In the genomic region with DNA sequence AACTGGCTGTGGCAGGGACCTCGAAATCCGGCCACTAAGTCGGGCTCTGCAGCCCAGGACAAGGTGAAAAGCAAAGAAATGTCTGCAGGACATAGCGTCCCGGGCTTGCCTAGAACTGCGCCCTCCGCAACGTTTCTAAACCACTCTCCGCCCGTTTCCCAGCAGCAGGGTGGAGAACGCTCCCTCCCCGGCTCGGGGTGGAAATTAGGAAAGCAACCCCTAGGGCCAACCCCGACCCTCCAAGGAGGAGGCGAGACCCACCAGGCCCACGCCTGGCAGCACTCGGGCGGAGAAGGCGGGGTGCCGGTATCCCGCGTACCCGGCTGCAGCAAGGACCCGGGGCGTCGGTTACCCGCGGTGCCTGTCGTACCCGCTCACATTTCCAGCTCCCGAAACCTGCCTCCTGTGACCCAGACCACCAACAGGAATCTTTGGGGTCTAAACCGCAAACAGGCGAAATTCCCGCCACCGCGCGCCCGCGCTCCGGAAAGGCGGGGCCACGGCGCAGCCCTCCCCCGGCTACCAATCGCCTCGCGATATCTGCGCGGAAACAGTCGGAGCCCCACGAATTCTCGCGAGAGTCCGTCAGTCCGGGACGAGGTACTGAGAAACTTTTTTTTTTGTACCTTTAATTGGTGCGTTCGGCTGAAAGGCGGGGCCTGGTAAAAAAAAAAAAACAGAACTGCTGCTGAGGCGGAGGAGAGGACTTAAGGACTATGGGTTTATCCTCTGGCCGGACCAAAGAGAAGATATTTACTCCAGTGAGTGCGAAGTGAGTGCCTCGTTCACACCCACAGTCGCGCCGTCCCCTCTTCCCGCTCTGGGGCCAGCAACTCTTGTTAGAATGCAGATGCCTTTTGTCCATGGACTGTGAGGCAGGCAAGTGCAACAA, we compare ENCODE assay signal across 8 cellular contexts. TPM values are rescaled to one million over a fixed set of nuclear protein-coding genes. Genes with fewer than 3 reads are reported as not detected.
DNase-seq lines count a peak whose midpoint lies in the region; ATAC-seq and TF ChIP-seq lines count a peak whose summit lies in the region.

A gene with protein sequence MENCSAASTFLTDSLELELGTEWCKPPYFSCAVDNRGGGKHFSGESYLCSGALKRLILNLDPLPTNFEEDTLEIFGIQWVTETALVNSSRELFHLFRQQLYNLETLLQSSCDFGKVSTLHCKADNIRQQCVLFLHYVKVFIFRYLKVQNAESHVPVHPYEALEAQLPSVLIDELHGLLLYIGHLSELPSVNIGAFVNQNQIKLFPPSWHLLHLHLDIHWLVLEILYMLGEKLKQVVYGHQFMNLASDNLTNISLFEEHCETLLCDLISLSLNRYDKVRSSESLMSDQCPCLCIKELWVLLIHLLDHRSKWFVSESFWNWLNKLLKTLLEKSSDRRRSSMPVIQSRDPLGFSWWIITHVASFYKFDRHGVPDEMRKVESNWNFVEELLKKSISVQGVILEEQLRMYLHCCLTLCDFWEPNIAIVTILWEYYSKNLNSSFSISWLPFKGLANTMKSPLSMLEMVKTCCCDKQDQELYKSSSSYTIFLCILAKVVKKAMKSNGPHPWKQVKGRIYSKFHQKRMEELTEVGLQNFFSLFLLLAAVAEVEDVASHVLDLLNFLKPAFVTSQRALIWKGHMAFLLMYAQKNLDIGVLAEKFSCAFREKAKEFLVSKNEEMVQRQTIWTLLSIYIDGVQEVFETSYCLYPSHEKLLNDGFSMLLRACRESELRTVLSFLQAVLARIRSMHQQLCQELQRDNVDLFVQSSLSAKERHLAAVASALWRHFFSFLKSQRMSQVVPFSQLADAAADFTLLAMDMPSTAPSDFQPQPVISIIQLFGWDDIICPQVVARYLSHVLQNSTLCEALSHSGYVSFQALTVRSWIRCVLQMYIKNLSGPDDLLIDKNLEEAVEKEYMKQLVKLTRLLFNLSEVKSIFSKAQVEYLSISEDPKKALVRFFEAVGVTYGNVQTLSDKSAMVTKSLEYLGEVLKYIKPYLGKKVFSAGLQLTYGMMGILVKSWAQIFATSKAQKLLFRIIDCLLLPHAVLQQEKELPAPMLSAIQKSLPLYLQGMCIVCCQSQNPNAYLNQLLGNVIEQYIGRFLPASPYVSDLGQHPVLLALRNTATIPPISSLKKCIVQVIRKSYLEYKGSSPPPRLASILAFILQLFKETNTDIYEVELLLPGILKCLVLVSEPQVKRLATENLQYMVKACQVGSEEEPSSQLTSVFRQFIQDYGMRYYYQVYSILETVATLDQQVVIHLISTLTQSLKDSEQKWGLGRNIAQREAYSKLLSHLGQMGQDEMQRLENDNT (minus strand): TSS at position 491 of the 892 bp plus-strand sequence. CDS start 739 bp downstream, outside the sequence.

- H3K4me3 Mint-ChIP-seq in activated T-helper 1 cell treated with anti-CD3 and anti-CD28 coated beads, Interleukin-12 subunit alpha, Interleukin-12 subunit beta, Interleukin-2, Interleukin-4 antibody, amounts not matched to agents 30 ng/mL and 10 ng/mL and 1 ng/mL, durations not matched to agents 14 hours and 24 hours and 36 hours: peak within 1 kb of the TSS; percentile 93
- H3K4me3 Mint-ChIP-seq in natural killer cell treated with Interleukin-12 subunit alpha and Interleukin-12 subunit beta and Interleukin-15 and Interleukin-18, amount 100 ng/mL, for 72 hours: peak within 1 kb of the TSS; percentile 93

- no peaks in the 10 kb centered on the region for H3K9me3 Mint-ChIP-seq in activated T-helper 1 cell treated with anti-CD3 and anti-CD28 coated beads, Interleukin-12 subunit alpha, Interleukin-12 subunit beta, Interleukin-2, Interleukin-4 antibody, amounts not matched to agents 30 ng/mL and 10 ng/mL and 1 ng/mL, durations not matched to agents 14 hours and 24 hours and 36 hours
- no peaks in the 10 kb centered on the region for H3K9me3 Mint-ChIP-seq in natural killer cell treated with Interleukin-12 subunit alpha and Interleukin-12 subunit beta and Interleukin-15 and Interleukin-18, amount 100 ng/mL, for 72 hours

- peak; percentile 96 for DNase-seq in EL
- peak; percentile 86 for DNase-seq in H4 (ENCODE audit: low spot score)
- DNase-seq in LNCaP clone FGC (ENCODE audit: low read depth): peak; percentile 70
- DNase-seq in RPMI8226: peak; percentile 94
- DNase-seq in activated T-helper 1 cell treated with anti-CD3 and anti-CD28 coated beads, Interleukin-12 subunit alpha, Interleukin-12 subunit beta, Interleukin-2, Interleukin-4 antibody, amounts not matched to agents 30 ng/mL and 10 ng/mL and 1 ng/mL, durations not matched to agents 14 hours and 24 hours and 36 hours (ENCODE audit: low spot score): peak; percentile 92
- peak; percentile 96 for DNase-seq in fibroblast of peridontal ligament (ENCODE audit: extremely low read depth)
- DNase-seq in natural killer cell treated with Interleukin-12 subunit alpha and Interleukin-12 subunit beta and Interleukin-15 and Interleukin-18, amount 100 ng/mL, for 72 hours (ENCODE audit: low spot score): peak; percentile 95
- DNase-seq in stimulated activated naive CD4-positive, alpha-beta T cell treated with Interleukin-2 at 50 U/mL for 16 hours (lab: John Stamatoyannopoulos, UW): peak; percentile 90

- no peak for TF ChIP-seq CTCF in LNCaP clone FGC (IDR thresholded peaks at IDR 0.05; ENCODE audit: control insufficient read depth, extremely low read depth, insufficient read depth)

- H3K4me3 ChIP-seq in LNCaP clone FGC (ENCODE audit: low read depth, low read length): peak within 1 kb of the TSS; percentile 74

- peaks cover 11% of the 10 kb centered on the region for H3K36me3 Mint-ChIP-seq in activated T-helper 1 cell treated with anti-CD3 and anti-CD28 coated beads, Interleukin-12 subunit alpha, Interleukin-12 subunit beta, Interleukin-2, Interleukin-4 antibody, amounts not matched to agents 30 ng/mL and 10 ng/mL and 1 ng/mL, durations not matched to agents 14 hours and 24 hours and 36 hours (ENCODE audit: low read depth)
- peaks cover 8% of the 10 kb centered on the region for H3K36me3 Mint-ChIP-seq in natural killer cell treated with Interleukin-12 subunit alpha and Interleukin-12 subunit beta and Interleukin-15 and Interleukin-18, amount 100 ng/mL, for 72 hours

- peaks cover 28% of the 10 kb centered on the region for H3K4me1 Mint-ChIP-seq in activated T-helper 1 cell treated with anti-CD3 and anti-CD28 coated beads, Interleukin-12 subunit alpha, Interleukin-12 subunit beta, Interleukin-2, Interleukin-4 antibody, amounts not matched to agents 30 ng/mL and 10 ng/mL and 1 ng/mL, durations not matched to agents 14 hours and 24 hours and 36 hours (ENCODE audit: low read depth)
- H3K4me1 Mint-ChIP-seq in natural killer cell treated with Interleukin-12 subunit alpha and Interleukin-12 subunit beta and Interleukin-15 and Interleukin-18, amount 100 ng/mL, for 72 hours (ENCODE audit: low read depth in 2 of 2): peaks cover 6 to 17% of the 10 kb centered on the region in 2 donors

- intact Hi-C loops in activated T-helper 1 cell treated with anti-CD3 and anti-CD28 coated beads, Interleukin-12 subunit alpha, Interleukin-12 subunit beta, Interleukin-2, Interleukin-4 antibody, amounts not matched to agents 30 ng/mL and 10 ng/mL and 1 ng/mL, durations not matched to agents 14 hours and 24 hours and 36 hours (cut with micrococcal nuclease): loop anchor here (1.0 to 5.0 kb wide), 10 partner anchors 14 to 1706 kb away; partner anchors contain the start of genes FBXL4, GPR63, KLHL32 and MANEA

- H3K27ac Mint-ChIP-seq in activated T-helper 1 cell treated with anti-CD3 and anti-CD28 coated beads, Interleukin-12 subunit alpha, Interleukin-12 subunit beta, Interleukin-2, Interleukin-4 antibody, amounts not matched to agents 30 ng/mL and 10 ng/mL and 1 ng/mL, durations not matched to agents 14 hours and 24 hours and 36 hours: peak within 1 kb of the TSS; percentile 80
- H3K27ac Mint-ChIP-seq in natural killer cell treated with Interleukin-12 subunit alpha and Interleukin-12 subunit beta and Interleukin-15 and Interleukin-18, amount 100 ng/mL, for 72 hours: peak within 1 kb of the TSS; percentile 67 to 84

- peaks cover 13% of the 10 kb centered on the region for H3K27me3 Mint-ChIP-seq in activated T-helper 1 cell treated with anti-CD3 and anti-CD28 coated beads, Interleukin-12 subunit alpha, Interleukin-12 subunit beta, Interleukin-2, Interleukin-4 antibody, amounts not matched to agents 30 ng/mL and 10 ng/mL and 1 ng/mL, durations not matched to agents 14 hours and 24 hours and 36 hours (ENCODE audit: insufficient read depth)
- no peaks in the 10 kb centered on the region for H3K27me3 Mint-ChIP-seq in natural killer cell treated with Interleukin-12 subunit alpha and Interleukin-12 subunit beta and Interleukin-15 and Interleukin-18, amount 100 ng/mL, for 72 hours

- ATAC-seq in natural killer cell treated with Interleukin-12 subunit alpha and Interleukin-12 subunit beta and Interleukin-15 and Interleukin-18, amount 100 ng/mL, for 72 hours: peak; percentile 98 to 99

RNA-seq across cellular contexts. Expression of the gene that starts here (rescaled TPM):
- total RNA-seq in H4 (2014; rRNA removed; shearing (Covaris generic)): 21.7 and 24.2 TPM in 2 replicates
- total RNA-seq in activated T-helper 1 cell treated with anti-CD3 and anti-CD28 coated beads, Interleukin-12 subunit alpha, Interleukin-12 subunit beta, Interleukin-2, Interleukin-4 antibody, amounts not matched to agents 30 ng/mL and 10 ng/mL and 1 ng/mL, durations not matched to agents 14 hours and 24 hours and 36 hours: 49.7 and 57.1 TPM in 2 replicates
- total RNA-seq in natural killer cell treated with Interleukin-12 subunit alpha and Interleukin-12 subunit beta and Interleukin-15 and Interleukin-18, amount 100 ng/mL, for 72 hours: 10 to 100 TPM; 30.8 to 66.9 TPM

Comparison
In these comparisons a context has a peak if more than half of its experiments do, and no peak if none do; other contexts are left out.
1. Peak in every context shown above with its lines: DNase-seq, ATAC-seq and H3K4me3 ChIP-seq.